Comparison of ENCODE assay signal across 19 cellular contexts in the genomic region with DNA sequence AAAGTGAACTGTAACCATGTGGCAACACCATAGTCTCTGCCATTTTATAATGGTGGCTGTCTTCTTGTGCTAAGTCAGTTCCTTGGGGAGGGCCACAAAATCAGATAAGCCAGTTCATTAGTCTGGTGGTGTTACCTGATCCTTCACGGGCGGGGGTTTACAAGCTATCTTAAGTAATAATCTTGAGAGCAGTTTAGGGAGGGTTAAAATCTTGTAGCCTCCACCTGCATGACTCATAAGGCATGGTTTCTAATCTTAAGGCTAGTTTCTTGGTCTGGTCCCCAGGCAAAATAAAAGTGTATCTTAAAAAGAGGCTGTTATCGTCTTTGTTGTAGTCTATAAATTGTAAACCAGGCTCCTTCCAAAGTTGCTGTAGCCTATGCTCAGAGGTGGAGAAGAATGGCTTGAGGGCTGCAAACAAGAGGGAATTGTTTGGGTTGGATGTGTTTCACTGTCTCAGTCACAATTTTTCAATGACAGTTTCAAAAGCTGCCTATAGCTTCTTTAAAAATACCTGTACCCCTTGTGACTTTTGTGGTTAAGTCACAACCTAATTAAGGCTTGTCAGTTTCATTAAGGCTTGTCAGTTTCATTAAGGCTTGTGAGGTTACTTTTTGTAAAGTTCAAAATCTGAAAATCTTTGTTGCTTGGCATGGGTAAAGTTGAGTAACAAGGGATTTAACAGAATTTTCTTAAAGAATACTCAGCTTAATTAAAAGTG.
A peak's percentile ranks its signal among the peaks of the same experiment; 100 is the strongest.
DNase-seq lines count a peak whose midpoint lies in the region; ATAC-seq and TF ChIP-seq lines count a peak whose summit lies in the region.
"Had no signal": no experiment of that assay in that cellular context is flagged by ENCODE, and none has a peak within 500 bp of the region (broad histone marks: within the 10 kb centered on the region; RNA-seq: fewer than 3 reads in every experiment).

No MANE protein-coding gene starts in this region.

- no peak for TF ChIP-seq CTCF in GM20000 (IDR thresholded peaks at IDR 0.05; ENCODE audit: extremely low read depth, missing control alignments)

- DNase-seq in GM20000 (ENCODE audit: low spot score) = peak; percentile 2
- DNase-seq in NCI-H2029 (lab: John Stamatoyannopoulos, UW) = no peak
- no peak for DNase-seq in NCI-H2107 (lab: John Stamatoyannopoulos, UW)
- DNase-seq: activated CD4-positive, alpha-beta T cell treated with anti-CD3 and anti-CD28 coated beads, Interleukin-2, amount 50 U/mL, for 48 hours; activated T-cell treated with anti-CD3 and anti-CD28 coated beads, Interleukin-2, amount 50 U/mL, for 24 hours; CD4-positive, alpha-beta T cell; colonic mucosa; heart right ventricle; NCI-H187; NCI-H446; stimulated activated naive B cell treated with anti-CD40 and anti-IgM and Interleukin-4, amounts not matched to agents 10 μg/mL and 1 μg/mL and 100 μg/mL, for 72 hours; transverse colon had no signal

- ATAC-seq in GM18498 (IDR thresholded peaks at IDR 0.05; ENCODE audit: unreplicated experiment) (peak; percentile 95), HG02884 (IDR thresholded peaks at IDR 0.05; ENCODE audit: unreplicated experiment) (peak; percentile 91), HG03469 (IDR thresholded peaks at IDR 0.05; ENCODE audit: unreplicated experiment) (peak; percentile 86), HG03097 (IDR thresholded peaks at IDR 0.05; ENCODE audit: low FRiP score, unreplicated experiment) (no peak), GM19023 (IDR thresholded peaks at IDR 0.05; ENCODE audit: unreplicated experiment) (no peak)
- ATAC-seq: activated naive CD4-positive, alpha-beta T cell treated with anti-CD3 and anti-CD28 coated beads, Interleukin-2, amount 50 U/mL, for 72 hours; GM23338; heart right ventricle had no signal

Comparison
In these comparisons a context has a peak if more than half of its experiments do, and no peak if none do; other contexts are left out.
1. ATAC-seq: peak in GM18498 (single experiment), HG02884 (single experiment) and HG03469 (single experiment); none in HG03097 (single experiment) and GM19023 (single experiment).